Comparison of ENCODE assay signal across 17 cellular contexts in the genomic region with DNA sequence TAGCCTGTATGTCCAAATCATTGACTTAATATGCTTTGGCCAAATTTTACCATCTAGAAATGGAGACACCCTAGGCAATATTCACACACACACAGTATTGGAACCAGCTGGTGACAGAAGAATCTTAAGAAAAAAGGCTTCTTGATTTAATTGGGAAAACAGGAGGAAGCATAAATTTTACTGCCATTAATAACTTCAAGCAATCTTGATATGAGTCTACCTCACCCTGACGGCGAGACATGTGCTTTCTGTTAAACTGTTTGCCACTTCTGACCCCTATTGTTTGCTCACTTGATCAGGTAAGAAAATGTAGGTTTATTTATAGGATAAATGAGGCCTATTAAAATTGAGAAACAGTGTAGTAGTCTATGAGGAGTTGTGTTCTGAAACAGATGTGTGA.
"Had no signal": no experiment of that assay in that cellular context is flagged by ENCODE, and none has a peak within 500 bp of the region (broad histone marks: within the 10 kb centered on the region; RNA-seq: fewer than 3 reads in every experiment).

No MANE protein-coding gene starts in this region.

- H3K4me3 Mint-ChIP-seq: activated CD4-positive, alpha-beta memory T cell treated with anti-CD3 and anti-CD28 coated beads, Interleukin-2, amount 10 ng/mL, durations not matched to agents 7 days and 5 days; activated CD8-positive, alpha-beta memory T cell treated with anti-CD3 and anti-CD28 coated beads, Interleukin-2, amount 10 ng/mL, durations not matched to agents 7 days and 5 days; activated naive CD8-positive, alpha-beta T cell; effector memory CD8-positive, alpha-beta T cell; nephron progenitor cell had no signal

- H3K27ac Mint-ChIP-seq: activated CD4-positive, alpha-beta memory T cell treated with anti-CD3 and anti-CD28 coated beads, Interleukin-2, amount 10 ng/mL, durations not matched to agents 7 days and 5 days; activated CD8-positive, alpha-beta memory T cell treated with anti-CD3 and anti-CD28 coated beads, Interleukin-2, amount 10 ng/mL, durations not matched to agents 7 days and 5 days; activated naive CD8-positive, alpha-beta T cell; effector memory CD8-positive, alpha-beta T cell; nephron progenitor cell had no signal

- H3K4me3 ChIP-seq: cardiac muscle cell, gastrocnemius medialis, lung, upper lobe of right lung had no signal

- H3K27ac ChIP-seq: cardiac muscle cell, gastrocnemius medialis, upper lobe of right lung had no signal

- H3K27me3 Mint-ChIP-seq: activated CD4-positive, alpha-beta memory T cell treated with anti-CD3 and anti-CD28 coated beads, Interleukin-2, amount 10 ng/mL, durations not matched to agents 7 days and 5 days; activated CD8-positive, alpha-beta memory T cell treated with anti-CD3 and anti-CD28 coated beads, Interleukin-2, amount 10 ng/mL, durations not matched to agents 7 days and 5 days; activated naive CD8-positive, alpha-beta T cell; effector memory CD8-positive, alpha-beta T cell had no signal

- H3K36me3 ChIP-seq: cardiac muscle cell, gastrocnemius medialis had no signal

- FAIRE-seq: keratinocyte had no signal

- H3K4me1 Mint-ChIP-seq: activated CD4-positive, alpha-beta memory T cell treated with anti-CD3 and anti-CD28 coated beads, Interleukin-2, amount 10 ng/mL, durations not matched to agents 7 days and 5 days; activated CD8-positive, alpha-beta memory T cell treated with anti-CD3 and anti-CD28 coated beads, Interleukin-2, amount 10 ng/mL, durations not matched to agents 7 days and 5 days had no signal

- H3K9me3 ChIP-seq: gastrocnemius medialis, upper lobe of right lung had no signal

- H3K9me3 Mint-ChIP-seq: activated CD4-positive, alpha-beta memory T cell treated with anti-CD3 and anti-CD28 coated beads, Interleukin-2, amount 10 ng/mL, durations not matched to agents 7 days and 5 days had no signal

- DNase-seq: activated CD4-positive, alpha-beta memory T cell treated with anti-CD3 and anti-CD28 coated beads, Interleukin-2, amount 10 ng/mL, durations not matched to agents 7 days and 5 days; activated CD4-positive, alpha-beta T cell treated with anti-CD3 and anti-CD28 coated beads for 48 hours; activated CD4-positive, CD25-positive, alpha-beta regulatory T cell; activated CD8-positive, alpha-beta memory T cell treated with anti-CD3 and anti-CD28 coated beads, Interleukin-2, amount 10 ng/mL, durations not matched to agents 7 days and 5 days; effector memory CD8-positive, alpha-beta T cell; gastrocnemius medialis; head of caudate nucleus; nephron progenitor cell; nucleus accumbens; posterior cingulate gyrus; stimulated activated CD8-positive, alpha-beta memory T cell treated with anti-CD3 and anti-CD28 coated beads, Interleukin-4, amount 100 ng/mL, for 48 hours; stimulated activated naive CD4-positive, alpha-beta T cell; upper lobe of right lung had no signal
